8 cellular contexts compared by ENCODE assay signal in the genomic region with DNA sequence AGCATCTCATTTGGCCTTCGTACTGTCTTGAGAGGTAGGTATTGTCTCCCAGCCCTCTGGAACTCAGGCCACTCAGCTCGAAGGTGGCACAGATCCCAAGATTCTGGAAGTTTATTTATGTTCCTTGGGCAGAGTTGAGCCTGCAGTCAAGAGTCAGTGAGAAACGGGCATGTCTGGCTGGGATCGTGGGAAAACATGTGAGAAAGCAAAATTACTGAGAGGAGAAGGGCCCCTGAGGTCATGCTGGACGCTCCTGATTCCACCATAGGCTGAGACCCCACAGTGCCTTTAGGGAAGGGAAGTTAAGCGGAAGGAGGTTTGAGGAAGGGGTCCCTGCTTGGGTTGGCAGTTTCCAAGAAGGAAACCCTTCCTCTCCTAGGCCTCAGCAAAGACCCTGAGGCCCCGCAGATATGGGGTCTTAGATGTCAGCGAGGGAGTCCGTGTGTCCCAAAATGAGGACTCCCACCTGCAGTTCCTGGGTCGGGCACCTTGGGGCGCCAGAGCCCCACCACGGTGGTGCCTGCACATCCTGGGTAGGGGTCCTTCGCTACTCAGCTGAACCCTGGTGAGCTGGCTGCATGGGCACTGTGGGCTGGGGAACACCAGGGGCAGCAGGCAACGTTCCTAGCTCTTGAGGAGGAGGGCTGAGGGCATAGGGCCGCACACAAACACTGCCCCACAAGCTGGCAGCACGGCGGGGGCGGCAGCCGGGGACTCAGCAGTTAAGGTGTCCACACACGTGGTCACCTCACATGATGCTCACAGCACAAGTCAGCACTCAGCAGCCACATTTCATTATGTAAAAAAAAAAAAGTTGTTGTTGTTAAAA. TPM values are rescaled to one million over a fixed set of nuclear protein-coding genes. Genes with fewer than 3 reads are reported as not detected.
DNase-seq lines count a peak whose midpoint lies in the region; ATAC-seq and TF ChIP-seq lines count a peak whose summit lies in the region.

No MANE protein-coding gene starts in this region.

- peaks cover 22% of the 10 kb centered on the region for H3K36me3 ChIP-seq in breast epithelium
- H3K36me3 ChIP-seq in right lobe of liver, result peaks cover 0 to 26% (median 21%) of the 10 kb centered on the region in 4 donors
- peaks cover 36 to 37% of the 10 kb centered on the region in 2 donors for H3K36me3 ChIP-seq in thyroid gland

- no peak for TF ChIP-seq POLR2A in breast epithelium (IDR thresholded peaks at IDR 0.05)
- no peak for TF ChIP-seq POLR2A in right lobe of liver (IDR thresholded peaks at IDR 0.05)
- TF ChIP-seq POLR2A in thyroid gland (IDR thresholded peaks at IDR 0.05), result peak in 1 of 2 donors; percentile 5

- DNase-seq in GDM1 (lab: John Stamatoyannopoulos, UW) (peak; percentile 9), NCI-H345 (lab: John Stamatoyannopoulos, UW) (peak; percentile 57), breast epithelium (ENCODE audit: low spot score in 2 of 2) (no peak), right lobe of liver (no peak), thyroid gland (peak; percentile 53 to 65), NCI-H774 (lab: John Stamatoyannopoulos, UW) (no peak)

- H3K4me1 ChIP-seq in breast epithelium (peaks cover 1 to 10% of the 10 kb centered on the region in 2 donors), right lobe of liver (peaks cover 0 to 4% (median 1%) of the 10 kb centered on the region in 4 donors), thyroid gland (peaks cover 10 to 15% of the 10 kb centered on the region in 2 donors)

- H3K9me3 ChIP-seq in breast epithelium (no peaks in the 10 kb centered on the region), right lobe of liver (no peaks in the 10 kb centered on the region), thyroid gland (no peaks in the 10 kb centered on the region)

- H3K4me3 ChIP-seq in breast epithelium (no peak overlapping the region), right lobe of liver (no peak overlapping the region), thyroid gland (replicated peaks in 1 of 3) (no peak overlapping the region)

- intact Hi-C loops in breast epithelium (cut with DNase I; ENCODE audit: low total_unique reads), result no loop called here
- intact Hi-C loops in right lobe of liver (cut with DNase I), result no loop called here
- intact Hi-C loops in thyroid gland (cut with DNase I), result no loop called here

- ATAC-seq in right lobe of liver (peak; percentile 8 to 35 (median 16)), GM19467 (IDR thresholded peaks at IDR 0.05; ENCODE audit: unreplicated experiment) (no peak), GM19351 (IDR thresholded peaks at IDR 0.05; ENCODE audit: unreplicated experiment) (no peak)

- peak in 1 of 3 donors; percentile 36 for TF ChIP-seq CTCF in breast epithelium (IDR thresholded peaks at IDR 0.05)
- peak; percentile 45 to 57 (median 48) for TF ChIP-seq CTCF in right lobe of liver (IDR thresholded peaks at IDR 0.05)
- peak in 4 of 6 experiments; percentile 27 to 56 (median 48) for TF ChIP-seq CTCF in thyroid gland (IDR thresholded peaks at IDR 0.05)

- WGBS in right lobe of liver (ENCODE audit: insufficient coverage, low coverage, low lambda C conversion rate, missing lambda C conversion rate), result 40% methylated on average over 10 of the region's 20 CpGs
- WGBS in thyroid gland, 2 donors, result 49 to 51% methylated on average over 12 to 20 of the region's 20 CpGs

- no peaks in the 10 kb centered on the region for H3K27me3 ChIP-seq in breast epithelium
- no peaks in the 10 kb centered on the region for H3K27me3 ChIP-seq in right lobe of liver
- H3K27me3 ChIP-seq in thyroid gland, result no peaks in the 10 kb centered on the region

- H3K27ac ChIP-seq in breast epithelium, result peak overlapping the region; percentile 66 to 81
- H3K27ac ChIP-seq in right lobe of liver, result no peak overlapping the region
- peak overlapping the region in 2 of 3 donors; percentile 13 to 33 for H3K27ac ChIP-seq in thyroid gland

RNA-seq across cellular contexts. Expression of a gene that starts 12.3 kb away (rescaled TPM):
- total RNA-seq in breast epithelium (10 to 100 TPM in 1 of 3 donors, 1 to 10 TPM in 2; 1.4 to 21.5 (median 9.2) TPM), right lobe of liver (1 to 10 TPM in 4 of 6 experiments, under 1 TPM in 2; 0.62 to 2.6 (median 1.3) TPM), thyroid gland (10 to 100 TPM; 21.5 to 50.8 (median 37.5) TPM)

RNA-seq across cellular contexts. Expression of a gene that starts 26.6 kb away (rescaled TPM):
- total RNA-seq in breast epithelium (100 to 1,000 TPM; 292 to 367 (median 319) TPM), right lobe of liver (100 to 1,000 TPM in 3 of 6 experiments, 10 to 100 TPM in 3; 79.4 to 129 (median 98.8) TPM), thyroid gland (100 to 1,000 TPM; 235 to 412 (median 327) TPM)

RNA-seq across cellular contexts. Expression of a gene that starts 52.8 kb away (rescaled TPM):
- total RNA-seq in breast epithelium, result 10 to 100 TPM; 10.7 to 23.7 (median 13.8) TPM
- 10 to 100 TPM; 19.1 to 30.5 (median 20.0) TPM for total RNA-seq in right lobe of liver
- 10 to 100 TPM; 14.5 to 19.7 (median 17.7) TPM for total RNA-seq in thyroid gland

RNA-seq across cellular contexts. Expression of a gene that starts 58.8 kb away (rescaled TPM):
- total RNA-seq in breast epithelium (1 to 10 TPM in 2 of 3 donors, under 1 TPM in 1; 0.32 to 1.3 (median 1.3) TPM), right lobe of liver (1 to 10 TPM in 1 of 6 experiments, under 1 TPM in 5; 0.35 to 1.4 (median 0.83) TPM), thyroid gland (1 to 10 TPM in 1 of 4 donors, under 1 TPM in 3; 0.17 to 1.8 (median 0.33) TPM)

Comparison
In these comparisons a context has a peak if more than half of its experiments do, and no peak if none do; other contexts are left out.
1. DNase-seq: peak in GDM1 (single experiment), NCI-H345 (single experiment) and thyroid gland (2 of 2); none in breast epithelium (0 of 2), right lobe of liver (0 of 3) and NCI-H774 (single experiment).
2. H3K27ac ChIP-seq: peak in breast epithelium (2 of 2) and thyroid gland (2 of 3); none in right lobe of liver (0 of 3).
3. ATAC-seq: peak in right lobe of liver (4 of 4); none in GM19467 (single experiment) and GM19351 (single experiment).